ENCODE assay signal across 1 cellular context in genomic region chr16:21233521-21234150, GRCh38.
A peak's percentile ranks its signal among the peaks of the same experiment; 100 is the strongest.
TF ChIP-seq lines count a peak whose summit lies in the region.

TSS of gene ANKS4B (plus strand) at chr16:21233699. CDS start at chr16:21233738, 39 bp downstream.

TF ChIP-seq in HepG2, 621 proteins besides CTCF, POLR2A, EP300 and RAD21 (continued from another document and continues in another):
- TF ChIP-seq MXI1 (IDR thresholded peaks at IDR 0.05; ENCODE audit: borderline replicate concordance, low read depth, low read length): peak; percentile 77; the same call in 1 of the 3 replicates
- peak; percentile 89; the same call in 1 of the 2 replicates for TF ChIP-seq PAX8 (CRISPR knock-in tag; IDR thresholded peaks at IDR 0.05; ENCODE audit: borderline replicate concordance)
- peak; percentile 74; the same call in 1 of the 2 replicates for TF ChIP-seq DMAP1 (CRISPR knock-in tag; IDR thresholded peaks at IDR 0.05)
- TF ChIP-seq BCLAF1 (IDR thresholded peaks at IDR 0.05): no peak
- peak; percentile 84; the same call in 1 of the 2 replicates for TF ChIP-seq REPIN1 (CRISPR knock-in tag; IDR thresholded peaks at IDR 0.05; ENCODE audit: borderline replicate concordance, low read depth)
- peak; percentile 52; the same call in 1 of the 2 replicates for TF ChIP-seq SOX13 (IDR thresholded peaks at IDR 0.05)
- TF ChIP-seq SOX13 (CRISPR knock-in tag; conservative IDR thresholded peaks at IDR 0.05 in 1 of 2, IDR thresholded peaks at IDR 0.05 in 1 of 2): peak; percentile 58 to 95; a peak in 2 of 4 replicates
- peak; percentile 80 for TF ChIP-seq ZNF350 (CRISPR knock-in tag; IDR thresholded peaks at IDR 0.05; ENCODE audit: borderline replicate concordance, low read depth)
- TF ChIP-seq FOXA3 (CRISPR knock-in tag; IDR thresholded peaks at IDR 0.05): peak; percentile 92
- TF ChIP-seq ZNF446 (CRISPR knock-in tag; IDR thresholded peaks at IDR 0.05): no peak
- peak; percentile 97 for TF ChIP-seq SKIL (CRISPR knock-in tag; IDR thresholded peaks at IDR 0.05; ENCODE audit: borderline replicate concordance)
- peak; percentile 25; the same call in 1 of the 2 replicates for TF ChIP-seq SIX1 (CRISPR knock-in tag; IDR thresholded peaks at IDR 0.05; ENCODE audit: borderline replicate concordance)
- TF ChIP-seq HOXA3 (CRISPR knock-in tag; IDR thresholded peaks at IDR 0.05): peak; percentile 96
- no peak for TF ChIP-seq MED8 (CRISPR knock-in tag; IDR thresholded peaks at IDR 0.05; ENCODE audit: insufficient replicate concordance)
- TF ChIP-seq ZBTB14 (CRISPR knock-in tag; IDR thresholded peaks at IDR 0.05): no peak
- TF ChIP-seq NR2F1 (CRISPR knock-in tag; IDR thresholded peaks at IDR 0.05): peak; percentile 60 to 86; a peak in 3 of 4 replicates
- TF ChIP-seq ZNF276 (CRISPR knock-in tag; IDR thresholded peaks at IDR 0.05; ENCODE audit: low read depth): 0 out of 2 replicates have a peak, but pooled peaks have one; percentile 67
- TF ChIP-seq TRIM24 (CRISPR knock-in tag; IDR thresholded peaks at IDR 0.05): 0 out of 2 replicates have a peak, but pooled peaks have one; percentile 37
- TF ChIP-seq MEIS1 (CRISPR knock-in tag; IDR thresholded peaks at IDR 0.05; ENCODE audit: borderline replicate concordance): 0 out of 2 replicates have a peak, but pooled peaks have one; percentile 92
- TF ChIP-seq AGO1 (IDR thresholded peaks at IDR 0.05; ENCODE audit: low read depth, low read length, poor library complexity, severe bottlenecking): no peak
- TF ChIP-seq CAMTA2 (CRISPR knock-in tag; IDR thresholded peaks at IDR 0.05; ENCODE audit: borderline replicate concordance): no peak
- no peak for TF ChIP-seq ZFYVE20 (CRISPR knock-in tag; IDR thresholded peaks at IDR 0.05; ENCODE audit: borderline replicate concordance, low read depth)
- peak; percentile 88 for TF ChIP-seq SMAD3 (CRISPR knock-in tag; IDR thresholded peaks at IDR 0.05)
- TF ChIP-seq STAG1 (CRISPR knock-in tag; IDR thresholded peaks at IDR 0.05): no peak; the same call in 1 of the 2 replicates
- TF ChIP-seq ZNF460 (CRISPR knock-in tag; IDR thresholded peaks at IDR 0.05; ENCODE audit: borderline replicate concordance): no peak
- no peak for TF ChIP-seq ATF5 (CRISPR knock-in tag; IDR thresholded peaks at IDR 0.05; ENCODE audit: low read depth)
- TF ChIP-seq ZIK1 (CRISPR knock-in tag; IDR thresholded peaks at IDR 0.05; ENCODE audit: borderline replicate concordance, low read depth): 0 out of 2 replicates have a peak, but pooled peaks have one; percentile 50
- peak; percentile 78; the same call in 1 of the 2 replicates for TF ChIP-seq RFXANK (CRISPR knock-in tag; IDR thresholded peaks at IDR 0.05)
- TF ChIP-seq KLF16 (CRISPR knock-in tag; IDR thresholded peaks at IDR 0.05): peak in 1 of 2 experiments; percentile 82; a peak in 1 of 4 replicates
- no peak for TF ChIP-seq LBX2 (CRISPR knock-in tag; IDR thresholded peaks at IDR 0.05; ENCODE audit: borderline replicate concordance)
- TF ChIP-seq FIP1L1 (IDR thresholded peaks at IDR 0.05; ENCODE audit: borderline replicate concordance, insufficient read depth, low read depth, low read length): no peak
- TF ChIP-seq ELF1 (CRISPR knock-in tag; IDR thresholded peaks at IDR 0.05): peak; percentile 83
- no peak for TF ChIP-seq ZC3H4 (CRISPR knock-in tag; IDR thresholded peaks at IDR 0.05; ENCODE audit: borderline replicate concordance)
- TF ChIP-seq SP4 (CRISPR knock-in tag; IDR thresholded peaks at IDR 0.05): peak; percentile 73
- no peak for TF ChIP-seq SCMH1 (CRISPR knock-in tag; IDR thresholded peaks at IDR 0.05; ENCODE audit: borderline replicate concordance)
- TF ChIP-seq ZNF430 (CRISPR knock-in tag; IDR thresholded peaks at IDR 0.05): peak; percentile 95
- TF ChIP-seq CERS6 (CRISPR knock-in tag; IDR thresholded peaks at IDR 0.05): no peak
- peak; percentile 96 for TF ChIP-seq HDAC1 (CRISPR knock-in tag; IDR thresholded peaks at IDR 0.05)
- no peak for TF ChIP-seq ZNF567 (CRISPR knock-in tag; IDR thresholded peaks at IDR 0.05; ENCODE audit: borderline replicate concordance)
- TF ChIP-seq CCAR2 (optimal IDR thresholded peaks at IDR 0.05; ENCODE audit: low read depth, low read length): no peak
- TF ChIP-seq ZKSCAN1 (IDR thresholded peaks at IDR 0.05; ENCODE audit: low read length): no peak
- TF ChIP-seq SAFB2 (CRISPR knock-in tag; IDR thresholded peaks at IDR 0.05; ENCODE audit: borderline replicate concordance, low read depth): no peak; the same call in 1 of the 2 replicates
- TF ChIP-seq ZNF207 (IDR thresholded peaks at IDR 0.05; ENCODE audit: borderline replicate concordance): no peak
- TF ChIP-seq ELF3 (CRISPR knock-in tag; IDR thresholded peaks at IDR 0.05): peak; percentile 99
- TF ChIP-seq GMEB2 (CRISPR knock-in tag; IDR thresholded peaks at IDR 0.05; ENCODE audit: low read depth): no peak
- TF ChIP-seq ISL2 (CRISPR knock-in tag; IDR thresholded peaks at IDR 0.05): peak; percentile 86
- TF ChIP-seq PHF20 (CRISPR knock-in tag; IDR thresholded peaks at IDR 0.05): no peak
- TF ChIP-seq ZNF552 (CRISPR knock-in tag; IDR thresholded peaks at IDR 0.05; ENCODE audit: borderline replicate concordance): no peak
- 0 out of 2 replicates have a peak, but pooled peaks have one; percentile 72 for TF ChIP-seq ZBTB42 (CRISPR knock-in tag; IDR thresholded peaks at IDR 0.05)
- peak; percentile 44; the same call in 1 of the 2 replicates for TF ChIP-seq MAX (IDR thresholded peaks at IDR 0.05)
- no peak for TF ChIP-seq USF2 (IDR thresholded peaks at IDR 0.05; ENCODE audit: low read depth, low read length)
- no peak for TF ChIP-seq USF2 (CRISPR knock-in tag; IDR thresholded peaks at IDR 0.05; ENCODE audit: borderline replicate concordance)
